14 cellular contexts compared by ENCODE assay signal in the genomic region with DNA sequence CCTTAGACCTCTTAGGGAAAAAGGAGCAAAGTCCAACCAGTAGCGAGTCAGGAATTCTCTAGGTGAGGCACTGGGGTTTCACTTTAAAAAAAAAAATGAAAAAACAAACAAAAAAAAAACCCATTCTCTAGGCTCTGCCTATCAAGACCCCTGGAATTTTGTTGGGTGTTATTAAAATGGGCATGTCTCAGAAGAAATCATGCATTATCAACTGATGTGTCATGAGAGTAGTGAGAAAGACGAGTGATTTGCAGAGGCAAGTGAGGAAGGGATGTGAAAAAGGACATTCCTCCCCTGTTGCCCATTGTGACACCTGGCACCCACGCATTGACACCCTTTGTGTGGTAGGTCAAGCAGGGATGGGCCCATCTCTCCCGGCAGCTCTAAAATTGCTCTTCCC.
DNase-seq lines count a peak whose midpoint lies in the region; ATAC-seq and TF ChIP-seq lines count a peak whose summit lies in the region.
"Had no signal": no experiment of that assay in that cellular context is flagged by ENCODE, and none has a peak within 500 bp of the region (broad histone marks: within the 10 kb centered on the region; RNA-seq: fewer than 3 reads in every experiment).

No MANE protein-coding gene starts in this region.

- H3K9me3 Mint-ChIP-seq in glutamatergic neuron (ENCODE audit: unreplicated experiment) = peaks cover 16% of the 10 kb centered on the region
- H3K9me3 Mint-ChIP-seq in stimulated activated effector memory CD8-positive, alpha-beta T cell treated with anti-CD3 and anti-CD28 coated beads, Interleukin-12 subunit alpha, Interleukin-12 subunit beta, amount 100 ng/mL, for 72 hours = no peaks in the 10 kb centered on the region
- H3K9me3 Mint-ChIP-seq: CD4-positive, CD25-positive, alpha-beta regulatory T cell; CD8-positive, alpha-beta T cell had no signal

- H3K27me3 Mint-ChIP-seq in glutamatergic neuron (ENCODE audit: unreplicated experiment) = peaks cover 2% of the 10 kb centered on the region
- H3K27me3 Mint-ChIP-seq: B cell; CD4-positive, CD25-positive, alpha-beta regulatory T cell had no signal

- peak overlapping the region; percentile 35 for H3K27ac Mint-ChIP-seq in glutamatergic neuron (ENCODE audit: unreplicated experiment)
- no peak overlapping the region for H3K27ac Mint-ChIP-seq in stimulated activated effector memory CD8-positive, alpha-beta T cell treated with anti-CD3 and anti-CD28 coated beads, Interleukin-12 subunit alpha, Interleukin-12 subunit beta, amount 100 ng/mL, for 72 hours
- H3K27ac Mint-ChIP-seq: B cell; CD4-positive, CD25-positive, alpha-beta regulatory T cell; CD8-positive, alpha-beta T cell had no signal

- peaks cover 12% of the 10 kb centered on the region for H3K36me3 Mint-ChIP-seq in glutamatergic neuron (ENCODE audit: unreplicated experiment)
- no peaks in the 10 kb centered on the region for H3K36me3 Mint-ChIP-seq in stimulated activated effector memory CD8-positive, alpha-beta T cell treated with anti-CD3 and anti-CD28 coated beads, Interleukin-12 subunit alpha, Interleukin-12 subunit beta, amount 100 ng/mL, for 72 hours
- H3K36me3 Mint-ChIP-seq: CD4-positive, CD25-positive, alpha-beta regulatory T cell; CD8-positive, alpha-beta T cell had no signal

- no peak for TF ChIP-seq CTCF in glutamatergic neuron (IDR thresholded peaks at IDR 0.05; ENCODE audit: partially characterized antibody, unreplicated experiment)

- peak; percentile 26 for DNase-seq in activated CD8-positive, alpha-beta memory T cell treated with anti-CD3 and anti-CD28 coated beads for 24 hours
- DNase-seq in activated CD8-positive, alpha-beta memory T cell treated with anti-CD3 and anti-CD28 coated beads, Interleukin-2, amount 50 U/mL, for 48 hours = no peak
- DNase-seq in glutamatergic neuron (no peak), renal cortical epithelial cell (ENCODE audit: low read depth) (peak; percentile 55)
- DNase-seq in stimulated activated effector memory CD8-positive, alpha-beta T cell treated with anti-CD3 and anti-CD28 coated beads, Interleukin-12 subunit alpha, Interleukin-12 subunit beta, amount 100 ng/mL, for 72 hours (ENCODE audit: low spot score in 2 of 2) = no peak
- DNase-seq: Caco-2; CD4-positive, CD25-positive, alpha-beta regulatory T cell; CD8-positive, alpha-beta T cell; DMS153; DND-41; GOT3; HCEC 1CT had no signal

- peaks cover 14% of the 10 kb centered on the region for H3K4me1 Mint-ChIP-seq in glutamatergic neuron (ENCODE audit: low read depth, unreplicated experiment)
- H3K4me1 Mint-ChIP-seq in stimulated activated effector memory CD8-positive, alpha-beta T cell treated with anti-CD3 and anti-CD28 coated beads, Interleukin-12 subunit alpha, Interleukin-12 subunit beta, amount 100 ng/mL, for 72 hours = no peaks in the 10 kb centered on the region
- H3K4me1 Mint-ChIP-seq: B cell; CD4-positive, CD25-positive, alpha-beta regulatory T cell had no signal

- no peak for ATAC-seq in stimulated activated effector memory CD8-positive, alpha-beta T cell treated with anti-CD3 and anti-CD28 coated beads, Interleukin-12 subunit alpha, Interleukin-12 subunit beta, amount 100 ng/mL, for 72 hours
- ATAC-seq in GM18868 (IDR thresholded peaks at IDR 0.05; ENCODE audit: unreplicated experiment) = no peak
- ATAC-seq: CD8-positive, alpha-beta T cell had no signal

- H3K4me3 Mint-ChIP-seq in glutamatergic neuron (ENCODE audit: unreplicated experiment) = no peak overlapping the region
- H3K4me3 Mint-ChIP-seq in stimulated activated effector memory CD8-positive, alpha-beta T cell treated with anti-CD3 and anti-CD28 coated beads, Interleukin-12 subunit alpha, Interleukin-12 subunit beta, amount 100 ng/mL, for 72 hours = no peak overlapping the region
- H3K4me3 Mint-ChIP-seq: B cell; CD4-positive, CD25-positive, alpha-beta regulatory T cell; CD8-positive, alpha-beta T cell had no signal

Comparison
In these comparisons a context has a peak if more than half of its experiments do, and no peak if none do; other contexts are left out.
1. DNase-seq: peak in activated CD8-positive, alpha-beta memory T cell treated with anti-CD3 and anti-CD28 coated beads for 24 hours (single experiment) and renal cortical epithelial cell (single experiment); none in activated CD8-positive, alpha-beta memory T cell treated with anti-CD3 and anti-CD28 coated beads, Interleukin-2, amount 50 U/mL, for 48 hours (single experiment), glutamatergic neuron (single experiment) and stimulated activated effector memory CD8-positive, alpha-beta T cell treated with anti-CD3 and anti-CD28 coated beads, Interleukin-12 subunit alpha, Interleukin-12 subunit beta, amount 100 ng/mL, for 72 hours (0 of 2).